Comparison of ENCODE assay signal across 12 cellular contexts in genomic region chr22:19287076-19287724, GRCh38. TPM values are rescaled to one million over a fixed set of nuclear protein-coding genes. Genes with fewer than 3 reads are reported as not detected.
DNase-seq lines count a peak whose midpoint lies in the region; ATAC-seq and TF ChIP-seq lines count a peak whose summit lies in the region.
"Had no signal": no experiment of that assay in that cellular context is flagged by ENCODE, and none has a peak within 500 bp of the region (broad histone marks: within the 10 kb centered on the region; RNA-seq: fewer than 3 reads in every experiment).

No MANE protein-coding gene starts in this region.

- H3K79me2 ChIP-seq in neural progenitor cell (ENCODE audit: low read depth) = no peaks in the 10 kb centered on the region

- H3F3A ChIP-seq in neural progenitor cell (ENCODE audit: low read depth) = peaks cover 18% of the 10 kb centered on the region

- H3K9me3 Mint-ChIP-seq in neural progenitor cell = no peaks in the 10 kb centered on the region
- no peaks in the 10 kb centered on the region for H3K9me3 Mint-ChIP-seq in immature natural killer cell
- H3K9me3 Mint-ChIP-seq: activated naive CD8-positive, alpha-beta T cell treated with anti-CD3 and anti-CD28 coated beads, Interleukin-2, amount 10 ng/mL, durations not matched to agents 7 days and 5 days; naive B cell had no signal

- H3K36me3 ChIP-seq in neural progenitor cell = no peaks in the 10 kb centered on the region

- peaks cover 10% of the 10 kb centered on the region for H4K20me1 ChIP-seq in neural progenitor cell (ENCODE audit: low read depth)

- H2AFZ ChIP-seq in neural progenitor cell (replicated peaks) = no peak overlapping the region

- peaks cover 25% of the 10 kb centered on the region for H3K27me3 ChIP-seq in neural progenitor cell

- TF ChIP-seq CTCF in neural progenitor cell (IDR thresholded peaks at IDR 0.05) = no peak

- H3K27me3 Mint-ChIP-seq in neural progenitor cell (ENCODE audit: insufficient read depth, low read depth) (peaks cover 12% of the 10 kb centered on the region), immature natural killer cell (ENCODE audit: low read depth in 3 of 3) (peaks cover 12 to 27% (median 18%) of the 10 kb centered on the region in 3 donors)

- no peak overlapping the region for H3K4me3 Mint-ChIP-seq in neural progenitor cell
- no peak overlapping the region for H3K4me3 Mint-ChIP-seq in immature natural killer cell
- H3K4me3 Mint-ChIP-seq: activated naive CD8-positive, alpha-beta T cell treated with anti-CD3 and anti-CD28 coated beads, Interleukin-2, amount 10 ng/mL, durations not matched to agents 7 days and 5 days; naive B cell had no signal

- peak overlapping the region; percentile 35 for H3K4me2 ChIP-seq in neural progenitor cell

- no peaks in the 10 kb centered on the region for H3K9me3 ChIP-seq in neural progenitor cell (ENCODE audit: low read depth)

- H3K36me3 Mint-ChIP-seq in neural progenitor cell (no peaks in the 10 kb centered on the region), immature natural killer cell (no peaks in the 10 kb centered on the region)
- H3K36me3 Mint-ChIP-seq: activated naive CD8-positive, alpha-beta T cell treated with anti-CD3 and anti-CD28 coated beads, Interleukin-2, amount 10 ng/mL, durations not matched to agents 7 days and 5 days; naive B cell had no signal

- no peak overlapping the region for H3K27ac Mint-ChIP-seq in neural progenitor cell
- H3K27ac Mint-ChIP-seq in immature natural killer cell = no peak overlapping the region
- H3K27ac Mint-ChIP-seq: activated naive CD8-positive, alpha-beta T cell treated with anti-CD3 and anti-CD28 coated beads, Interleukin-2, amount 10 ng/mL, durations not matched to agents 7 days and 5 days had no signal

- DNase-seq in GM03348 (ENCODE audit: low spot score) = peak; percentile 42
- peak; percentile 70 for DNase-seq in NCI-H2081 treated with DMSO at 0.1 percent for 48 hours (lab: John Stamatoyannopoulos, UW)
- DNase-seq in amniotic epithelial cell (ENCODE audit: low read depth) = peak; percentile 32
- peak; percentile 62 for DNase-seq in neural progenitor cell (ENCODE audit: low spot score)
- no peak for DNase-seq in midbrain (lab: John Stamatoyannopoulos, UW)
- DNase-seq in immature natural killer cell = no peak
- no peak for DNase-seq in activated CD4-positive, alpha-beta T cell treated with anti-CD3 and anti-CD28 coated beads, Interleukin-2, amount 50 U/mL, for 4 hours
- DNase-seq: activated naive CD8-positive, alpha-beta T cell treated with anti-CD3 and anti-CD28 coated beads, Interleukin-2, amount 10 ng/mL, durations not matched to agents 7 days and 5 days; GDM1; naive B cell had no signal

- no peak overlapping the region for H3K9ac ChIP-seq in neural progenitor cell

- H3K4me1 ChIP-seq in neural progenitor cell = peaks cover 17% of the 10 kb centered on the region

- ATAC-seq in GM19467 (IDR thresholded peaks at IDR 0.05; ENCODE audit: unreplicated experiment) = no peak
- ATAC-seq: activated CD4-positive, CD25-positive, alpha-beta regulatory T cell treated with anti-CD3 and anti-CD28 coated beads, Interleukin-2, amount 50 U/mL, for 24 hours had no signal

- no peak overlapping the region for H3K4me3 ChIP-seq in neural progenitor cell

- H3K4me1 Mint-ChIP-seq in neural progenitor cell = peaks cover 20% of the 10 kb centered on the region
- H3K4me1 Mint-ChIP-seq in immature natural killer cell = peaks cover 20 to 26% of the 10 kb centered on the region in 2 donors

- H3K27ac ChIP-seq in neural progenitor cell = no peak overlapping the region

RNA-seq across cellular contexts. Expression of gene CLTCL1, which starts 4.3 kb away (rescaled TPM):
- total RNA-seq in neural progenitor cell (ENCODE audit: low replicate concordance) = 7.9 and 13.7 TPM in 2 replicates
- polyA plus RNA-seq in immature natural killer cell = under 1 TPM; 0.06 to 0.37 (median 0.19) TPM

Comparison
In these comparisons a context has a peak if more than half of its experiments do, and no peak if none do; other contexts are left out.
1. DNase-seq: peak in GM03348 (single experiment), NCI-H2081 treated with DMSO at 0.1 percent for 48 hours (single experiment), amniotic epithelial cell (single experiment) and neural progenitor cell (single experiment); none in midbrain (single experiment), immature natural killer cell (0 of 3) and activated CD4-positive, alpha-beta T cell treated with anti-CD3 and anti-CD28 coated beads, Interleukin-2, amount 50 U/mL, for 4 hours (0 of 2).